9 cellular contexts compared by ENCODE assay signal in the genomic region with DNA sequence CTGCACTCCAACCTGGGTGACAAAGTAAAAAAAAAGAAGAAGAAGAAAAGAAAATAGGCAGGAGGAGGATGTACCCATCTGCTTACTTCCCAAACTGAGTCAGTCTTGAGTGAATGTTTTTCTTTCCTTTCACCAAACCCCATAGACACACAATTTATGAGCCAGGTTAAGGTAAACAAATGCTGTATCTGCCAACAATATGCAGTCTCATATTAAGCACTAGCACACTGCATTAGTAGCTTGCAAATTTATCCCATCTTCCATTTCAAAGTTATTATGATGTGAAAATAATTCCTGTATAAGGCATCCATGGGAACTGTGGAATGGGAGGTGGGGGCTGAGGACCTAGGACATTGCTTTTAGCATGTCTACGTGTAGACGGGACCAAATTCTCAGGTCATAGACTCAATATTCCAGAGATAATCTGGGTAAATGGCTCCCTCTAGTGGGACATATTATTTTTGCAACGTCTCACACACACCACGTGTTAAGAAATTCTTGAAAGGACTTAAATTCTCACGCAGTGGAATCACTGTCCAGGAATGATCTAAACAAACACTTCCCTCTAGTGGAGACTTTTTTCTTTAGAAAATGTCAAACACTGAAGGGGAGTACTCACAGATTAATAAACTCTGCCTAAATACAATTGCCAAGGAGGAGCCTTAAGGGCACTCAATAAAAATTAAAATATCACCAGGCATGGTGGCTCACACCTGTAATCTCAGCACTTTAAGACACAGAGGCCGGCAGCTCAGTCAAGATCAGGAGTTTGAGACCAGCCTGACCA. TPM values are rescaled to one million over a fixed set of nuclear protein-coding genes. Genes with fewer than 3 reads are reported as not detected.
DNase-seq lines count a peak whose midpoint lies in the region; ATAC-seq and TF ChIP-seq lines count a peak whose summit lies in the region.
"Had no signal": no experiment of that assay in that cellular context is flagged by ENCODE, and none has a peak within 500 bp of the region (broad histone marks: within the 10 kb centered on the region; RNA-seq: fewer than 3 reads in every experiment).

No MANE protein-coding gene starts in this region.

- intact Hi-C loops in activated CD8-positive, alpha-beta T cell treated with anti-CD3 and anti-CD28 coated beads for 36 hours (cut with micrococcal nuclease): loop anchor here (2.0 kb wide), 1 partner anchor 431 kb away; no protein-coding TSS in a partner anchor

- POLR2A ChIA-PET in activated CD8-positive, alpha-beta T cell treated with anti-CD3 and anti-CD28 coated beads for 36 hours (lab: Charles Lee): no interaction called here

- peak; percentile 89 for ATAC-seq in GM21515 (IDR thresholded peaks at IDR 0.05; ENCODE audit: unreplicated experiment)
- ATAC-seq in activated CD8-positive, alpha-beta T cell treated with anti-CD3 and anti-CD28 coated beads for 36 hours: peak; percentile 68

- peaks cover 22% of the 10 kb centered on the region for H3K27me3 Mint-ChIP-seq in activated CD8-positive, alpha-beta T cell treated with anti-CD3 and anti-CD28 coated beads for 36 hours

- H3K27ac Mint-ChIP-seq in activated CD8-positive, alpha-beta T cell treated with anti-CD3 and anti-CD28 coated beads for 36 hours: no peak overlapping the region

- peaks cover 20% of the 10 kb centered on the region for H3K9me3 Mint-ChIP-seq in activated CD8-positive, alpha-beta T cell treated with anti-CD3 and anti-CD28 coated beads for 36 hours

- peak; percentile 86 for TF ChIP-seq CTCF in activated CD8-positive, alpha-beta T cell treated with anti-CD3 and anti-CD28 coated beads for 36 hours (IDR thresholded peaks at IDR 0.05)
- TF ChIP-seq CTCF in foreskin fibroblast (IDR thresholded peaks at IDR 0.05; ENCODE audit: low read depth, low read length): peak; percentile 69

- DNase-seq in activated CD4-positive, CD25-positive, alpha-beta regulatory T cell treated with anti-CD3 and anti-CD28 coated beads, Interleukin-2, amount 50 U/mL, for 16 hours (ENCODE audit: low read depth, low spot score): peak; percentile 7
- no peak for DNase-seq in activated CD4-positive, CD25-positive, alpha-beta regulatory T cell treated with anti-CD3 and anti-CD28 coated beads, Interleukin-2, amount 50 U/mL, for 72 hours
- DNase-seq in HK-2 (ENCODE audit: unreplicated experiment) (peak; percentile 48), NCI-H526 treated with DMSO at 0.1 percent for 48 hours (lab: John Stamatoyannopoulos, UW) (peak; percentile 62), foreskin fibroblast (peak; percentile 77 to 93), occipital lobe (lab: John Stamatoyannopoulos, UW) (peak; percentile 5)
- peak; percentile 46 for DNase-seq in activated CD8-positive, alpha-beta T cell treated with anti-CD3 and anti-CD28 coated beads for 36 hours

- CTCF ChIA-PET in activated CD8-positive, alpha-beta T cell treated with anti-CD3 and anti-CD28 coated beads for 36 hours (lab: Charles Lee): interaction anchor here (0.6 to 5.5 kb wide), 19 partner anchors 8 to 432 kb away, joined by 3 to 45 read pairs (median 4); no protein-coding TSS in a partner anchor

- H3K4me1 Mint-ChIP-seq in activated CD8-positive, alpha-beta T cell treated with anti-CD3 and anti-CD28 coated beads for 36 hours (ENCODE audit: low read depth): peaks cover 8% of the 10 kb centered on the region

- H3K36me3 Mint-ChIP-seq in activated CD8-positive, alpha-beta T cell treated with anti-CD3 and anti-CD28 coated beads for 36 hours (ENCODE audit: low read depth): no peaks in the 10 kb centered on the region

- no peak overlapping the region for H3K4me3 Mint-ChIP-seq in activated CD8-positive, alpha-beta T cell treated with anti-CD3 and anti-CD28 coated beads for 36 hours

- H3K4me3 ChIP-seq in foreskin fibroblast (ENCODE audit: low read depth in 1 of 2, low read length in 2 of 2): no peak overlapping the region
- H3K4me3 ChIP-seq: BLaER1 treated with 17β-estradiol and CSF1 and Interleukin-3, amounts not matched to agents 10 nM and 100 nM had no signal

RNA-seq across cellular contexts. Expression of a gene that starts 17.1 kb away (rescaled TPM):
- not detected for total RNA-seq in activated CD8-positive, alpha-beta T cell treated with anti-CD3 and anti-CD28 coated beads for 36 hours
- not detected for total RNA-seq in occipital lobe

RNA-seq across cellular contexts. Expression of a gene that starts 47.3 kb away (rescaled TPM):
- not detected for total RNA-seq in activated CD8-positive, alpha-beta T cell treated with anti-CD3 and anti-CD28 coated beads for 36 hours
- not detected for total RNA-seq in occipital lobe
